ENCODE assay signal across 17 cellular contexts in genomic region chr22:49392841-49393510, GRCh38.
"Had no signal": no experiment of that assay in that cellular context is flagged by ENCODE, and none has a peak within 500 bp of the region (broad histone marks: within the 10 kb centered on the region; RNA-seq: fewer than 3 reads in every experiment).

No MANE protein-coding gene starts in this region.

- H3K4me3 ChIP-seq: left lung, lower lobe of right lung, psoas muscle, smooth muscle cell, thyroid gland, upper lobe of left lung, vagina had no signal

- H3K27ac ChIP-seq: left lung, lower lobe of right lung, psoas muscle, thyroid gland, upper lobe of left lung, vagina had no signal

- H3K27me3 ChIP-seq: thyroid gland, upper lobe of left lung had no signal

- ATAC-seq: left lung; lower lobe of right lung; natural killer cell treated with Interleukin-12 subunit alpha and Interleukin-12 subunit beta and Interleukin-15 and Interleukin-18, amount 100 ng/mL, for 72 hours; psoas muscle had no signal

- DNase-seq: cerebellar nuclear complex; foreskin melanocyte; hippocampal formation; kidney glomerular epithelial cell; left lung; lower lobe of right lung; midbrain; occipital lobe; psoas muscle; retina; stimulated activated CD4-positive, alpha-beta T cell treated with anti-CD3 and anti-CD28 coated beads, Interleukin-2, amount 100 ng/mL, for 48 hours; stimulated activated naive CD4-positive, alpha-beta T cell treated with Interleukin-2 at 50 U/mL for 16 hours; thyroid gland; upper lobe of left lung had no signal

- H3K9me3 ChIP-seq: lower lobe of right lung, psoas muscle, thyroid gland, upper lobe of left lung, vagina had no signal

- H3K4me1 ChIP-seq: left lung, lower lobe of right lung, psoas muscle, thyroid gland, upper lobe of left lung, vagina had no signal

- H3K36me3 ChIP-seq: left lung, lower lobe of right lung, thyroid gland, upper lobe of left lung, vagina had no signal
